ENCODE assay signal across 20 cellular contexts in the genomic region with DNA sequence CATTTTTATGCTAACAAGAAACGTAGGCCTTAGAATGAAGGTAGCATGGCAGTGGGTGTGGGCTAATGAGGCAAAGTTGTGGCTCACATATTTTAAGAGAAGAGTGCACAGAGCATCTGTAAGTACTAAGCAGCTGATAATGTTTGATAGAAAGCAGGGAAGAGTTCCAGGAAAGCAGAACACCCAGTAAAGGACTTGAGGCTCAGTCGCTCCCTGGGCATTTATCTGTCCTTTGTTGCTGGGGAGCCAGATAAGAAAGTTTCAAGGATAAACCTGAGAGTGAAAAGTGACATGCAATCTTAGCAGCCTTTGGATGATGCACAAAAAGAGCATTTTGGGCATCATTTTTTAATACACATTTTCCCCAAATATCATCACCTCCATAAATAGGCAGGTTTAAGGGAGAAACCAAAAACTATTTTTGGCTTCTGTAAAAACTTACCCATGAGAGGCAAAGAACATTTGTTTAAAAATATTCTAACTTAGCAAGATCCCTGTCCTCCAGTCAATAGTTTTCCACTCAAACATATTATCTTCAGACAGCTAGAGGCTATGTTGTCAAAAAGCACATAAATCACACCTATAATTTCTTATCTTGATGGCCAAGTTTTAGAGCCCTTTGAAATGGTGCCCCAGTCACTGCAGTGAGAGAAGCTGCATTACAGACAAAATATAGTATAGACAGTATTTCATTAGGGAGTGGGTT. TPM values are rescaled to one million over a fixed set of nuclear protein-coding genes. Genes with fewer than 3 reads are reported as not detected.
DNase-seq lines count a peak whose midpoint lies in the region; ATAC-seq and TF ChIP-seq lines count a peak whose summit lies in the region.
"Had no signal": no experiment of that assay in that cellular context is flagged by ENCODE, and none has a peak within 500 bp of the region (broad histone marks: within the 10 kb centered on the region; RNA-seq: fewer than 3 reads in every experiment).

No MANE protein-coding gene starts in this region.

- H3K4me1 ChIP-seq in uterus: no peaks in the 10 kb centered on the region

- ATAC-seq in HG02642 (IDR thresholded peaks at IDR 0.05; ENCODE audit: poor library complexity, unreplicated experiment) (no peak), GM21717 (IDR thresholded peaks at IDR 0.05; ENCODE audit: unreplicated experiment) (no peak)
- ATAC-seq: activated T-cell treated with anti-CD3 and anti-CD28 coated beads, Interleukin-2, amount 50 U/mL, for 4 hours had no signal

- H3K36me3 ChIP-seq in uterus: no peaks in the 10 kb centered on the region
- H3K36me3 ChIP-seq: Peyer's patch had no signal

- TF ChIP-seq POLR2A in uterus (IDR thresholded peaks at IDR 0.05): no peak

- H3K9me3 Mint-ChIP-seq in brain (peaks cover 0 to 2% (median 0%) of the 10 kb centered on the region in 5 experiments), mesothelial cell of epicardium (no peaks in the 10 kb centered on the region)
- H3K9me3 Mint-ChIP-seq: activated CD4-positive, alpha-beta memory T cell treated with anti-CD3 and anti-CD28 coated beads, Interleukin-2, amount 10 ng/mL, durations not matched to agents 7 days and 5 days; activated naive CD4-positive, alpha-beta T cell treated with anti-CD3 and anti-CD28 coated beads, Interleukin-2, amount 50 U/mL, for 24 hours; activated T-cell treated with anti-CD3 and anti-CD28 coated beads, Interleukin-2, amount 50 U/mL, for 4 hours had no signal

- H3K27ac ChIP-seq in uterus: peak overlapping the region; percentile 76 to 81
- H3K27ac ChIP-seq: HL-60 had no signal

- H3K36me3 Mint-ChIP-seq in brain (no peaks in the 10 kb centered on the region), mesothelial cell of epicardium (no peaks in the 10 kb centered on the region)
- H3K36me3 Mint-ChIP-seq: activated naive CD4-positive, alpha-beta T cell treated with anti-CD3 and anti-CD28 coated beads, Interleukin-2, amount 50 U/mL, for 24 hours had no signal

- H3K4me3 ChIP-seq in uterus: no peak overlapping the region

- H3K9me3 ChIP-seq in uterus: no peaks in the 10 kb centered on the region
- H3K9me3 ChIP-seq: Peyer's patch had no signal

- H3K4me3 Mint-ChIP-seq in brain: peak overlapping the region in 3 of 5 experiments; percentile 8 to 71 (median 34)
- no peak overlapping the region for H3K4me3 Mint-ChIP-seq in mesothelial cell of epicardium
- H3K4me3 Mint-ChIP-seq: activated CD4-positive, alpha-beta memory T cell treated with anti-CD3 and anti-CD28 coated beads, Interleukin-2, amount 10 ng/mL, durations not matched to agents 7 days and 5 days; activated naive CD4-positive, alpha-beta T cell treated with anti-CD3 and anti-CD28 coated beads, Interleukin-2, amount 50 U/mL, for 24 hours; activated T-cell treated with anti-CD3 and anti-CD28 coated beads, Interleukin-2, amount 50 U/mL, for 4 hours had no signal

- intact Hi-C loops in uterus (cut with DNase I; ENCODE audit: low total_unique reads): no loop called here

- H3K4me1 Mint-ChIP-seq in brain (peaks cover 36% of the 10 kb centered on the region), mesothelial cell of epicardium (peaks cover 64% of the 10 kb centered on the region)
- H3K4me1 Mint-ChIP-seq: activated CD4-positive, alpha-beta memory T cell treated with anti-CD3 and anti-CD28 coated beads, Interleukin-2, amount 10 ng/mL, durations not matched to agents 7 days and 5 days; activated naive CD4-positive, alpha-beta T cell treated with anti-CD3 and anti-CD28 coated beads, Interleukin-2, amount 50 U/mL, for 24 hours had no signal

- no peak for TF ChIP-seq CTCF in brain (conservative IDR thresholded peaks at IDR 0.05)
- no peak for TF ChIP-seq CTCF in mesothelial cell of epicardium (IDR thresholded peaks at IDR 0.05; ENCODE audit: unreplicated experiment)
- TF ChIP-seq CTCF in uterus (IDR thresholded peaks at IDR 0.05): no peak

- peak; percentile 70 for DNase-seq in OCI-M1 (lab: John Stamatoyannopoulos, UW)
- no peak for DNase-seq in mesothelial cell of epicardium (ENCODE audit: low spot score in 2 of 2, unreplicated experiment in 2 of 2)
- no peak for DNase-seq in uterus
- no peak for DNase-seq in anterior cingulate cortex (lab: John Stamatoyannopoulos, UW)
- DNase-seq: activated CD4-positive, alpha-beta memory T cell treated with anti-CD3 and anti-CD28 coated beads, Interleukin-2, amount 10 ng/mL, durations not matched to agents 7 days and 5 days; activated T-cell treated with anti-CD3 and anti-CD28 coated beads, Interleukin-2, amount 50 U/mL, for 4 hours; GDM1; GOT3; KG1; kidney glomerular epithelial cell; NCI-H1048; NCI-H2081 treated with DMSO at 0.1 percent for 48 hours; Peyer's patch; stimulated activated CD4-positive, alpha-beta T cell treated with anti-CD3 and anti-CD28 coated beads, Interleukin-4, amount 100 ng/mL, for 24 hours; SW 1271 had no signal

- H3K27me3 Mint-ChIP-seq in brain: no peaks in the 10 kb centered on the region
- H3K27me3 Mint-ChIP-seq in mesothelial cell of epicardium (ENCODE audit: low read depth): no peaks in the 10 kb centered on the region
- H3K27me3 Mint-ChIP-seq: activated CD4-positive, alpha-beta memory T cell treated with anti-CD3 and anti-CD28 coated beads, Interleukin-2, amount 10 ng/mL, durations not matched to agents 7 days and 5 days; activated naive CD4-positive, alpha-beta T cell treated with anti-CD3 and anti-CD28 coated beads, Interleukin-2, amount 50 U/mL, for 24 hours had no signal

- peak overlapping the region in 1 of 5 experiments; percentile 39 for H3K27ac Mint-ChIP-seq in brain
- H3K27ac Mint-ChIP-seq in mesothelial cell of epicardium: peak overlapping the region; percentile 84
- H3K27ac Mint-ChIP-seq: activated CD4-positive, alpha-beta memory T cell treated with anti-CD3 and anti-CD28 coated beads, Interleukin-2, amount 10 ng/mL, durations not matched to agents 7 days and 5 days; activated naive CD4-positive, alpha-beta T cell treated with anti-CD3 and anti-CD28 coated beads, Interleukin-2, amount 50 U/mL, for 24 hours had no signal

- H3K27me3 ChIP-seq in uterus: no peaks in the 10 kb centered on the region
- H3K27me3 ChIP-seq: Peyer's patch had no signal

RNA-seq across cellular contexts. Expression of gene FREM1, which starts 3.4 kb away (rescaled TPM):
- 0.61 TPM for polyA plus RNA-seq in brain (ENCODE audit: insufficient read depth, low read depth, low replicate concordance)
- total RNA-seq in mesothelial cell of epicardium (60.5 to 71.4 TPM (median 62.9 TPM) in 3 replicates), uterus (10 to 100 TPM in 3 of 4 donors, 1 to 10 TPM in 1; 7.6 to 92.6 (median 18.4) TPM)
- total RNA-seq: activated CD4-positive, alpha-beta memory T cell treated with anti-CD3 and anti-CD28 coated beads, Interleukin-2, amount 10 ng/mL, durations not matched to agents 7 days and 5 days had no signal
